Comparison of ENCODE assay signal across 24 cellular contexts in the genomic region with DNA sequence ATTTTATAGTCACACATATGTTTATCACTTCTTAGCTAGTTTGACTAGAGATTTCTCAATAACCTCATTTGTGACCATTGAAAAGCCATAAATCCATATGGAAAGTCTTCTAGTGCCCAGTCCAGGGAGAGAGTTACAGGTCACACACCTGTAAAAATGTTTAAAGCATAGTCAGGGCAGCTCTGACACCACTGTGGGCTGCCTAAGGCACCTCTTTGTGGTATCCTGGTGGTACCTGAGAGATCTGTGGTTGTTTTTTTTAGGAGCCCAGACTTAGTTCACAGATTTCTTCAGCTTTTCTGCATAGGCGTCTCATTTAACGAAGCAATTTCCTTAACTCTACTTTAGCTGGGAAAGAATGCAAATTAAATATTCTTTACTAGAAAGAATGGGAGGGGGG.
"Had no signal": no experiment of that assay in that cellular context is flagged by ENCODE, and none has a peak within 500 bp of the region (broad histone marks: within the 10 kb centered on the region; RNA-seq: fewer than 3 reads in every experiment).

No MANE protein-coding gene starts in this region.

- H3K4me1 Mint-ChIP-seq: activated CD4-positive, alpha-beta memory T cell treated with anti-CD3 and anti-CD28 coated beads, Interleukin-2, amount 10 ng/mL, durations not matched to agents 7 days and 5 days; activated CD4-positive, alpha-beta T cell treated with anti-CD3 and anti-CD28 coated beads for 36 hours; activated naive CD8-positive, alpha-beta T cell treated with anti-CD3 and anti-CD28 coated beads, Interleukin-2, amount 10 ng/mL, durations not matched to agents 7 days and 5 days; T-helper 17 cell had no signal

- H3K27me3 Mint-ChIP-seq: activated CD4-positive, alpha-beta memory T cell treated with anti-CD3 and anti-CD28 coated beads, Interleukin-2, amount 10 ng/mL, durations not matched to agents 7 days and 5 days; activated CD4-positive, alpha-beta T cell treated with anti-CD3 and anti-CD28 coated beads for 36 hours; activated naive CD8-positive, alpha-beta T cell treated with anti-CD3 and anti-CD28 coated beads, Interleukin-2, amount 10 ng/mL, durations not matched to agents 7 days and 5 days had no signal

- H3K4me3 ChIP-seq: adrenal gland, breast epithelium had no signal

- DNase-seq: activated CD4-positive, alpha-beta memory T cell treated with anti-CD3 and anti-CD28 coated beads, Interleukin-2, amount 10 ng/mL, durations not matched to agents 7 days and 5 days; activated CD4-positive, alpha-beta T cell treated with anti-CD3 and anti-CD28 coated beads for 36 hours; activated CD4-positive, alpha-beta T cell treated with anti-CD3 and anti-CD28 coated beads, Interleukin-2, amount 50 U/mL, for 1 hour; activated naive CD4-positive, alpha-beta T cell treated with anti-CD3 and anti-CD28 coated beads, Interleukin-2, amount 50 U/mL, for 16 hours; activated naive CD8-positive, alpha-beta T cell treated with anti-CD3 and anti-CD28 coated beads, Interleukin-2, amount 10 ng/mL, durations not matched to agents 7 days and 5 days; activated T-cell treated with anti-CD3 and anti-CD28 coated beads for 4 hours; activated T-cell treated with anti-CD3 and anti-CD28 coated beads, Interleukin-2, amount 50 U/mL, for 48 hours; adrenal gland; anterior cingulate cortex; caudate nucleus; NCI-H1092 treated with DMSO at 0.1 percent for 48 hours; NCI-H1417 treated with DMSO at 0.1 percent for 48 hours; NCI-H1694 treated with DMSO at 0.1 percent for 48 hours; NCI-H2029 treated with DMSO at 0.1 percent for 48 hours; NCI-H345; NCI-H510A; NCI-H526 treated with DMSO at 0.1 percent for 48 hours; PC-3; SIG-M5; T-helper 17 cell; T-helper 9 cell had no signal

- H3K27ac Mint-ChIP-seq: activated CD4-positive, alpha-beta memory T cell treated with anti-CD3 and anti-CD28 coated beads, Interleukin-2, amount 10 ng/mL, durations not matched to agents 7 days and 5 days; activated CD4-positive, alpha-beta T cell treated with anti-CD3 and anti-CD28 coated beads for 36 hours; activated naive CD8-positive, alpha-beta T cell treated with anti-CD3 and anti-CD28 coated beads, Interleukin-2, amount 10 ng/mL, durations not matched to agents 7 days and 5 days; T-helper 17 cell had no signal

- H3K9ac ChIP-seq: KMS-11 had no signal

- H3K4me2 ChIP-seq: KMS-11 had no signal

- H3K27ac ChIP-seq: adrenal gland, breast epithelium, KMS-11, VCaP had no signal

- H3K9me3 ChIP-seq: adrenal gland, breast epithelium had no signal

- H3K4me3 Mint-ChIP-seq: activated CD4-positive, alpha-beta memory T cell treated with anti-CD3 and anti-CD28 coated beads, Interleukin-2, amount 10 ng/mL, durations not matched to agents 7 days and 5 days; activated CD4-positive, alpha-beta T cell treated with anti-CD3 and anti-CD28 coated beads for 36 hours; activated naive CD8-positive, alpha-beta T cell treated with anti-CD3 and anti-CD28 coated beads, Interleukin-2, amount 10 ng/mL, durations not matched to agents 7 days and 5 days; T-helper 17 cell had no signal

- H3K9me3 Mint-ChIP-seq: activated CD4-positive, alpha-beta memory T cell treated with anti-CD3 and anti-CD28 coated beads, Interleukin-2, amount 10 ng/mL, durations not matched to agents 7 days and 5 days; activated naive CD8-positive, alpha-beta T cell treated with anti-CD3 and anti-CD28 coated beads, Interleukin-2, amount 10 ng/mL, durations not matched to agents 7 days and 5 days had no signal

- H3K4me1 ChIP-seq: adrenal gland, breast epithelium had no signal

- H3K27me3 ChIP-seq: adrenal gland, breast epithelium had no signal

- H3K36me3 Mint-ChIP-seq: activated naive CD8-positive, alpha-beta T cell treated with anti-CD3 and anti-CD28 coated beads, Interleukin-2, amount 10 ng/mL, durations not matched to agents 7 days and 5 days had no signal

- H3K36me3 ChIP-seq: adrenal gland, breast epithelium had no signal

- ATAC-seq: activated CD4-positive, alpha-beta T cell treated with anti-CD3 and anti-CD28 coated beads for 36 hours; PC-3; T-helper 17 cell had no signal
